1 cellular context compared by ENCODE assay signal in the genomic region with DNA sequence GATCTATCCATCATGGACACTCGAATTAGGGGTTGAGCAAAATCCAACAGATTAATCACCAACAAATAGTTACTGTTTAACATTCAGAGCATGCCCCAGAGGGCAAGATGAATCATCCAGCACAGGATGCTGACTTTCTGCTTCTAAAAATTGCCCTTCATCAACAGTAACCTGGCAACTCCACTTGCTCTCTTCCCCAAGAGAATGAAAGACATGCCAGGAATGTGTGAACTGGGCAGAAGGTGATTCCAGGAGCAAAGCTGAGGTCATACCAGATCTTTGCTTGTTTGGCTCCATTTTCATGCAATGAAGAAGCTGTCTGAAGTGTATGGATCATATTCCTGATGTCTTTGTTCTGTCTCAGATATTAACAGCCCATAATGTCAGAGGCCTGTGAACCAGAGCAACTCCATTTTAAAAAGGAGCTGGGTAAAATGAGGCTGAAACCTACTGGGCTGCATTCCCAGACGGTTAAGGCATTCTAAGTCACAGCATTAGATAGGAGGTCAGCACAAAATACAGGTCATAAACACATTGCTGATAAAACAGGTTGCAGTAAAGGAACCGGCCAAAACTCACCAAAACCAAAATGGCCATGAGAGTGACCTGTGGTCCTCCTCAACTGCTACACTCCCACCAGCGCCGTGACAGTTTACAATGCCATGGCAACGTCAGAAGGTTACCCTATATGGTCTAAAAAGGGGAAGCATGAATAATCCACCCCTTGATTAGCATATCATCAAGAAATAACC.
TF ChIP-seq lines count a peak whose summit lies in the region.

No MANE protein-coding gene starts in this region.

TF ChIP-seq in WTC11, 78 proteins besides CTCF, POLR2A, EP300 and RAD21 (continued from another document):
- TF ChIP-seq, protein P1, sequence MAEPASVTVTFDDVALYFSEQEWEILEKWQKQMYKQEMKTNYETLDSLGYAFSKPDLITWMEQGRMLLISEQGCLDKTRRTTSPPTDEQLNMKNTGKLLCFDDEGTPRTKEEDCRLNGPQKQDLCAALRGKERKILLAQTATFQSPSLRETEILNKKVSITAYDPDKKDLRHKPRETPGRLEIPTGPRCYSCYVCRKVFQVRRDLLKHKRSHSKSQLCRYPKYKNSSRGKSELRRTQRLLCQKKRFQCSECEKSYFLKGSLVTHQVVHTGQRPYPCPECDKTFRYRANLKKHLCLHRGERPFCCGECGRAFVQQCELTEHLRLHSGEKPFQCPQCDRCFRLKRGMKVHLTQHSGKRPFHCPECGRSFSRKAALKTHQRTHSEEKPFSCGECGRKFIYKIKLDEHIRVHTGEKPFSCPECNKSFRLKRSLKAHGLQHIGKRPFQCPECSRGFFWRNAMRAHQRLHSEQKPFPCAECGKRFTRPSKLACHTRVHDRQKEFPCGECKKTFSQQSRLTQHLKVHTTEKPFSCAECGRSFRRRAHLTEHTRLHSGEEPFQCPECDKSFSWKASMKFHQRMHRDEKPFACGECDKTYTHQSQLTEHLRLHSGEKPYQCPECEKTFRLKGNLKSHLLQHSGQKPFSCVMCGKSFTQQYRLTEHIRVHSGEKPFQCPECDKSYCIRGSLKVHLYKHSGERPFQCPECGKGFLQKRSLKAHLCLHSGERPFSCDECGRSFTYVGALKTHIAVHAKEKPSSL (CRISPR knock-in tag; conservative IDR thresholded peaks at IDR 0.05), result no peak
- peak; percentile 69 for TF ChIP-seq GABPB1 (CRISPR knock-in tag; IDR thresholded peaks at IDR 0.05)
- no peak for TF ChIP-seq NFATC4 (CRISPR knock-in tag; IDR thresholded peaks at IDR 0.05)
- no peak for TF ChIP-seq ZNF423 (CRISPR knock-in tag; IDR thresholded peaks at IDR 0.05)
- 0 out of 2 replicates have a peak, but pooled peaks have one; percentile 45 for TF ChIP-seq TEAD1 (CRISPR knock-in tag; IDR thresholded peaks at IDR 0.05)
- TF ChIP-seq, protein P2, sequence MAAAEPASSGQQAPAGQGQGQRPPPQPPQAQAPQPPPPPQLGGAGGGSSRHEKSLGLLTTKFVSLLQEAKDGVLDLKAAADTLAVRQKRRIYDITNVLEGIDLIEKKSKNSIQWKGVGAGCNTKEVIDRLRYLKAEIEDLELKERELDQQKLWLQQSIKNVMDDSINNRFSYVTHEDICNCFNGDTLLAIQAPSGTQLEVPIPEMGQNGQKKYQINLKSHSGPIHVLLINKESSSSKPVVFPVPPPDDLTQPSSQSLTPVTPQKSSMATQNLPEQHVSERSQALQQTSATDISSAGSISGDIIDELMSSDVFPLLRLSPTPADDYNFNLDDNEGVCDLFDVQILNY (CRISPR knock-in tag; IDR thresholded peaks at IDR 0.05), result no peak
- TF ChIP-seq ZNF671 (CRISPR knock-in tag; IDR thresholded peaks at IDR 0.05), result no peak
- TF ChIP-seq, protein P3, sequence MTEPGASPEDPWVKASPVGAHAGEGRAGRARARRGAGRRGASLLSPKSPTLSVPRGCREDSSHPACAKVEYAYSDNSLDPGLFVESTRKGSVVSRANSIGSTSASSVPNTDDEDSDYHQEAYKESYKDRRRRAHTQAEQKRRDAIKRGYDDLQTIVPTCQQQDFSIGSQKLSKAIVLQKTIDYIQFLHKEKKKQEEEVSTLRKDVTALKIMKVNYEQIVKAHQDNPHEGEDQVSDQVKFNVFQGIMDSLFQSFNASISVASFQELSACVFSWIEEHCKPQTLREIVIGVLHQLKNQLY (CRISPR knock-in tag; IDR thresholded peaks at IDR 0.05), result no peak
- TF ChIP-seq FOXP1 (CRISPR knock-in tag; IDR thresholded peaks at IDR 0.05; ENCODE audit: borderline replicate concordance), result no peak
- TF ChIP-seq, protein P4, sequence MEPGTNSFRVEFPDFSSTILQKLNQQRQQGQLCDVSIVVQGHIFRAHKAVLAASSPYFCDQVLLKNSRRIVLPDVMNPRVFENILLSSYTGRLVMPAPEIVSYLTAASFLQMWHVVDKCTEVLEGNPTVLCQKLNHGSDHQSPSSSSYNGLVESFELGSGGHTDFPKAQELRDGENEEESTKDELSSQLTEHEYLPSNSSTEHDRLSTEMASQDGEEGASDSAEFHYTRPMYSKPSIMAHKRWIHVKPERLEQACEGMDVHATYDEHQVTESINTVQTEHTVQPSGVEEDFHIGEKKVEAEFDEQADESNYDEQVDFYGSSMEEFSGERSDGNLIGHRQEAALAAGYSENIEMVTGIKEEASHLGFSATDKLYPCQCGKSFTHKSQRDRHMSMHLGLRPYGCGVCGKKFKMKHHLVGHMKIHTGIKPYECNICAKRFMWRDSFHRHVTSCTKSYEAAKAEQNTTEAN (CRISPR knock-in tag; IDR thresholded peaks at IDR 0.05), result no peak
- TF ChIP-seq JAZF1 (CRISPR knock-in tag; IDR thresholded peaks at IDR 0.05), result no peak
- peak; percentile 67; the same call in 1 of the 2 replicates for TF ChIP-seq TEAD4 (CRISPR knock-in tag; IDR thresholded peaks at IDR 0.05)
- TF ChIP-seq MYBL2 (CRISPR knock-in tag; IDR thresholded peaks at IDR 0.05), result no peak
- TF ChIP-seq, protein P5, sequence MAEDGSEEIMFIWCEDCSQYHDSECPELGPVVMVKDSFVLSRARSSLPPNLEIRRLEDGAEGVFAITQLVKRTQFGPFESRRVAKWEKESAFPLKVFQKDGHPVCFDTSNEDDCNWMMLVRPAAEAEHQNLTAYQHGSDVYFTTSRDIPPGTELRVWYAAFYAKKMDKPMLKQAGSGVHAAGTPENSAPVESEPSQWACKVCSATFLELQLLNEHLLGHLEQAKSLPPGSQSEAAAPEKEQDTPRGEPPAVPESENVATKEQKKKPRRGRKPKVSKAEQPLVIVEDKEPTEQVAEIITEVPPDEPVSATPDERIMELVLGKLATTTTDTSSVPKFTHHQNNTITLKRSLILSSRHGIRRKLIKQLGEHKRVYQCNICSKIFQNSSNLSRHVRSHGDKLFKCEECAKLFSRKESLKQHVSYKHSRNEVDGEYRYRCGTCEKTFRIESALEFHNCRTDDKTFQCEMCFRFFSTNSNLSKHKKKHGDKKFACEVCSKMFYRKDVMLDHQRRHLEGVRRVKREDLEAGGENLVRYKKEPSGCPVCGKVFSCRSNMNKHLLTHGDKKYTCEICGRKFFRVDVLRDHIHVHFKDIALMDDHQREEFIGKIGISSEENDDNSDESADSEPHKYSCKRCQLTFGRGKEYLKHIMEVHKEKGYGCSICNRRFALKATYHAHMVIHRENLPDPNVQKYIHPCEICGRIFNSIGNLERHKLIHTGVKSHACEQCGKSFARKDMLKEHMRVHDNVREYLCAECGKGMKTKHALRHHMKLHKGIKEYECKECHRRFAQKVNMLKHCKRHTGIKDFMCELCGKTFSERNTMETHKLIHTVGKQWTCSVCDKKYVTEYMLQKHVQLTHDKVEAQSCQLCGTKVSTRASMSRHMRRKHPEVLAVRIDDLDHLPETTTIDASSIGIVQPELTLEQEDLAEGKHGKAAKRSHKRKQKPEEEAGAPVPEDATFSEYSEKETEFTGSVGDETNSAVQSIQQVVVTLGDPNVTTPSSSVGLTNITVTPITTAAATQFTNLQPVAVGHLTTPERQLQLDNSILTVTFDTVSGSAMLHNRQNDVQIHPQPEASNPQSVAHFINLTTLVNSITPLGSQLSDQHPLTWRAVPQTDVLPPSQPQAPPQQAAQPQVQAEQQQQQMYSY (CRISPR knock-in tag; IDR thresholded peaks at IDR 0.05), result no peak
- TF ChIP-seq FOXK1 (CRISPR knock-in tag; IDR thresholded peaks at IDR 0.05), result no peak
- TF ChIP-seq ATF1 (CRISPR knock-in tag; IDR thresholded peaks at IDR 0.05), result no peak
